ENCODE assay signal across 14 cellular contexts in genomic region chr7:55083206-55083605, GRCh38.
A peak's percentile ranks its signal among the peaks of the same experiment; 100 is the strongest.
DNase-seq lines count a peak whose midpoint lies in the region; ATAC-seq and TF ChIP-seq lines count a peak whose summit lies in the region.
"Had no signal": no experiment of that assay in that cellular context is flagged by ENCODE, and none has a peak within 500 bp of the region (broad histone marks: within the 10 kb centered on the region; RNA-seq: fewer than 3 reads in every experiment).

No MANE protein-coding gene starts in this region.

- POLR2A ChIA-PET in PC-9 (lab: Charles Lee; ENCODE audit: unreplicated experiment): no interaction called here

- TF ChIP-seq EP300 in gastroesophageal sphincter (IDR thresholded peaks at IDR 0.05): no peak

- no TSS peak for BruUV-seq in PC-9 (replicated peaks; lab: Mats Ljungman, UMichigan)

- TF ChIP-seq CTCF in PC-9 (conservative IDR thresholded peaks at IDR 0.05) (no peak), astrocyte of the spinal cord (IDR thresholded peaks at IDR 0.05; ENCODE audit: low read depth, low read length) (no peak), gastroesophageal sphincter (IDR thresholded peaks at IDR 0.05) (no peak)

- H3K36me3 ChIP-seq in PC-9 (ENCODE audit: low read depth) (peaks cover 46% of the 10 kb centered on the region), gastroesophageal sphincter (no peaks in the 10 kb centered on the region), stomach smooth muscle (ENCODE audit: control insufficient read depth in 2 of 2, insufficient read depth in 2 of 2, low read length in 2 of 2) (no peaks in the 10 kb centered on the region), Karpas-422 (ENCODE audit: insufficient read depth, low read length) (no peaks in the 10 kb centered on the region)

- H3K4me1 ChIP-seq in PC-9 (replicated peaks; ENCODE audit: insufficient read depth) (peaks cover 28% of the 10 kb centered on the region), gastroesophageal sphincter (peaks cover 21 to 93% (median 57%) of the 10 kb centered on the region in 3 donors), stomach smooth muscle (ENCODE audit: control insufficient read depth, insufficient read depth, low read length) (peaks cover 62% of the 10 kb centered on the region), Karpas-422 (ENCODE audit: low read length) (peaks cover 74% of the 10 kb centered on the region)

- H2AFZ ChIP-seq in PC-9: no peak overlapping the region
- H2AFZ ChIP-seq in Karpas-422 (ENCODE audit: low read length): no peak overlapping the region

- H3K27ac ChIP-seq in PC-9: peak overlapping the region; percentile 0; the same call in 1 of the 2 replicates
- peak overlapping the region in 3 of 4 donors; percentile 71 to 88 (median 87) for H3K27ac ChIP-seq in gastroesophageal sphincter
- H3K27ac ChIP-seq in stomach smooth muscle (ENCODE audit: low read length): peak overlapping the region; percentile 46
- H3K27ac ChIP-seq in Karpas-422 (ENCODE audit: low read length): no peak overlapping the region

- H3K4me2 ChIP-seq in PC-9 (no peak overlapping the region), Karpas-422 (ENCODE audit: low read depth, low read length, poor library complexity, severe bottlenecking) (no peak overlapping the region)

- H3K79me2 ChIP-seq in PC-9 (ENCODE audit: low read depth) (peaks cover 100% of the 10 kb centered on the region), Karpas-422 (ENCODE audit: low read length) (no peaks in the 10 kb centered on the region)

- peaks cover 39% of the 10 kb centered on the region for H4K20me1 ChIP-seq in PC-9 (ENCODE audit: insufficient read depth)
- H4K20me1 ChIP-seq in Karpas-422 (ENCODE audit: insufficient read depth, low read depth, low read length): no peaks in the 10 kb centered on the region

- CTCF ChIA-PET in PC-9 (lab: Charles Lee): no interaction called here

- DNase-seq in PC-9: no peak
- DNase-seq in astrocyte of the spinal cord (ENCODE audit: low read depth, low spot score): peak; percentile 60
- DNase-seq in SW 1271 (lab: John Stamatoyannopoulos, UW): no peak
- DNase-seq in NCI-H774 (lab: John Stamatoyannopoulos, UW): no peak
- no peak for DNase-seq in Karpas-422
- DNase-seq: CD4-positive, alpha-beta T cell; HCEC 1CT; NCI-H1417 treated with DMSO at 0.1 percent for 48 hours; NCI-H2081 treated with DMSO at 0.1 percent for 48 hours; NCI-H510A; SHP77 treated with DMSO at 0.1 percent for 48 hours had no signal

- H3K9me2 ChIP-seq in PC-9 (ENCODE audit: insufficient read depth) (no peaks in the 10 kb centered on the region), Karpas-422 (replicated peaks; ENCODE audit: insufficient read depth, low read length) (no peaks in the 10 kb centered on the region)

- peaks cover 79% of the 10 kb centered on the region for H3F3A ChIP-seq in PC-9 (ENCODE audit: insufficient read depth, low read depth)

- no peak overlapping the region for H3K9ac ChIP-seq in stomach smooth muscle (ENCODE audit: low read length in 2 of 2)
- no peak overlapping the region for H3K9ac ChIP-seq in Karpas-422 (ENCODE audit: low read length)

- ATAC-seq in gastroesophageal sphincter: no peak
- ATAC-seq: K562 had no signal

- no peak for TF ChIP-seq POLR2A in gastroesophageal sphincter (IDR thresholded peaks at IDR 0.05)

- 84 to 87% methylated on average over 5 to 6 of the region's 7 CpGs for WGBS in gastroesophageal sphincter (ENCODE audit: low coverage in 1 of 2), 2 donors

- intact Hi-C loops in PC-9 (cut with micrococcal nuclease; ENCODE audit: unreplicated experiment): no loop called here

- in situ Hi-C loops in astrocyte of the spinal cord (cut with HindIII; ENCODE audit: low sequenced_read_pairs): no loop called here

- H3K4me3 ChIP-seq in PC-9 (no peak overlapping the region), astrocyte of the spinal cord (ENCODE audit: low read depth, low read length) (no peak overlapping the region), gastroesophageal sphincter (no peak overlapping the region), stomach smooth muscle (ENCODE audit: low read length in 2 of 2) (no peak overlapping the region), Karpas-422 (ENCODE audit: low read length) (no peak overlapping the region)
- H3K4me3 ChIP-seq: K562 had no signal

- H3K9me3 ChIP-seq in PC-9 (ENCODE audit: insufficient read depth, low read depth) (no peaks in the 10 kb centered on the region), gastroesophageal sphincter (no peaks in the 10 kb centered on the region), stomach smooth muscle (ENCODE audit: control insufficient read depth in 2 of 2, low read length in 2 of 2) (no peaks in the 10 kb centered on the region), Karpas-422 (ENCODE audit: low read length) (no peaks in the 10 kb centered on the region)

- H3K27me3 ChIP-seq in PC-9 (ENCODE audit: insufficient read depth, low read depth) (no peaks in the 10 kb centered on the region), gastroesophageal sphincter (no peaks in the 10 kb centered on the region), stomach smooth muscle (ENCODE audit: control insufficient read depth in 1 of 2, insufficient read depth in 2 of 2, low read length in 2 of 2) (no peaks in the 10 kb centered on the region), Karpas-422 (ENCODE audit: low read length) (no peaks in the 10 kb centered on the region)
